8 cellular contexts compared by ENCODE assay signal in genomic region chr17:2853111-2853721, GRCh38. TPM values are rescaled to one million over a fixed set of nuclear protein-coding genes. Genes with fewer than 3 reads are reported as not detected.
DNase-seq lines count a peak whose midpoint lies in the region; ATAC-seq, FAIRE-seq and TF ChIP-seq lines count a peak whose summit lies in the region.

No MANE protein-coding gene starts in this region.

- peak overlapping the region; percentile 44 to 76 (median 62) for H3K4me3 ChIP-seq in Peyer's patch
- H3K4me3 ChIP-seq in astrocyte (ENCODE audit: insufficient read depth, low read depth, low read length): peak overlapping the region; percentile 53
- H3K4me3 ChIP-seq in iPS-11a (ENCODE audit: low read depth, low read length): peak overlapping the region; percentile 47
- H3K4me3 ChIP-seq in skeletal muscle cell (ENCODE audit: low read depth, low read length): peak overlapping the region; percentile 61

- H3K9me3 ChIP-seq in Peyer's patch (no peaks in the 10 kb centered on the region), astrocyte (ENCODE audit: insufficient read depth, low read depth, low read length) (no peaks in the 10 kb centered on the region)

- no peak for TF ChIP-seq CTCF in Peyer's patch (IDR thresholded peaks at IDR 0.05)
- TF ChIP-seq CTCF in astrocyte (IDR thresholded peaks at IDR 0.05; ENCODE audit: insufficient read depth, low read depth, low read length): no peak

- H3K36me3 ChIP-seq in Peyer's patch: no peaks in the 10 kb centered on the region
- no peaks in the 10 kb centered on the region for H3K36me3 ChIP-seq in astrocyte (ENCODE audit: insufficient read depth, low read length)

- peak overlapping the region; percentile 50 for H3K9ac ChIP-seq in astrocyte (ENCODE audit: low read length)

- peak; percentile 26 for DNase-seq in DMS53 treated with DMSO at 0.1 percent for 48 hours (lab: John Stamatoyannopoulos, UW; ENCODE audit: unreplicated experiment)
- peak in 2 of 3 donors; percentile 61 to 75 for DNase-seq in Peyer's patch
- DNase-seq in astrocyte (ENCODE audit: low read depth): peak; percentile 22
- no peak for DNase-seq in skeletal muscle cell (ENCODE audit: low read depth)

- no peaks in the 10 kb centered on the region for H3K9me3 Mint-ChIP-seq in astrocyte (ENCODE audit: unreplicated experiment)

- no peak overlapping the region for H3K27ac Mint-ChIP-seq in astrocyte (ENCODE audit: unreplicated experiment)

- ATAC-seq in HG03378 (IDR thresholded peaks at IDR 0.05; ENCODE audit: unreplicated experiment): no peak
- no peak for ATAC-seq in HG03432 (IDR thresholded peaks at IDR 0.05; ENCODE audit: unreplicated experiment)
- ATAC-seq in GM19397 (IDR thresholded peaks at IDR 0.05; ENCODE audit: unreplicated experiment): no peak

- no peak overlapping the region for H3K4me3 Mint-ChIP-seq in astrocyte (ENCODE audit: unreplicated experiment)

- peaks cover 10% of the 10 kb centered on the region for H3K4me1 Mint-ChIP-seq in astrocyte (ENCODE audit: low read depth, unreplicated experiment)

- H3K27me3 ChIP-seq in Peyer's patch (no peaks in the 10 kb centered on the region), astrocyte (ENCODE audit: insufficient read depth, low read length) (peaks cover 9% of the 10 kb centered on the region)

- H3K4me2 ChIP-seq in astrocyte (ENCODE audit: low read length): peak overlapping the region; percentile 91

- peaks cover 5% of the 10 kb centered on the region for H4K20me1 ChIP-seq in astrocyte (ENCODE audit: insufficient read depth, low read length)

- peaks cover 25% of the 10 kb centered on the region for H3K27me3 Mint-ChIP-seq in astrocyte (ENCODE audit: low read depth, unreplicated experiment)

- peak overlapping the region; percentile 47 for H2AFZ ChIP-seq in astrocyte (ENCODE audit: low read depth, low read length)

- H3K27ac ChIP-seq in Peyer's patch: peak overlapping the region in 3 of 4 donors; percentile 32 to 77 (median 72)
- no peak overlapping the region for H3K27ac ChIP-seq in astrocyte (ENCODE audit: low read depth, low read length)

- TF ChIP-seq POLR2A in Peyer's patch (IDR thresholded peaks at IDR 0.05): no peak

- peaks cover 13% of the 10 kb centered on the region for H3K79me2 ChIP-seq in astrocyte (ENCODE audit: insufficient read depth, low read length)

- no peak for FAIRE-seq in astrocyte (lab: Jason Lieb, UNC)

- H3K4me1 ChIP-seq in Peyer's patch (peaks cover 0 to 36% (median 7%) of the 10 kb centered on the region in 4 donors), astrocyte (ENCODE audit: insufficient read depth, low read length) (peaks cover 13% of the 10 kb centered on the region)

- H3K36me3 Mint-ChIP-seq in astrocyte (ENCODE audit: low read depth, unreplicated experiment): no peaks in the 10 kb centered on the region

RNA-seq across cellular contexts. Expression of gene RAP1GAP2, which starts 57.0 kb away (rescaled TPM):
- total RNA-seq in Peyer's patch: 10 to 100 TPM; 30.6 to 60.2 (median 41.9) TPM
- 7.8 and 8.6 TPM in 2 replicates for total RNA-seq in astrocyte
